1 cellular context compared by ENCODE assay signal in the genomic region with DNA sequence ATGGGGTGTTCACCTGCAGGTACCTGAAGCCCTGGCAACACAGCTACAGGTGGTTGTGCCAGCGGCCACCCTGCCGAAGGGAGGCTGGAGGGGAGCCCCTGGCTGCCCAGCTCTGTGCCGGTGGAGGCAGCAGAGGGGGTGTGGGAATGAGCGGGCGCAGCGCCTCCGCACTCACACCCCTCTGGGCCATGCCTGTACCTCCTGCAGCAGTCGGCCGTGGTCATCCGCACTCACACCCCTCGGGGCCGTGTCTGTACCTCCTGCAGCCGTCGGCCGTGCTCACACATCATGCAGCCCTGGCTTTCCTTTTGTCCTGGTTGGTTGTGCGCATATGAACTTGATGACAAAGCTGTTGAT.
TF ChIP-seq lines count a peak whose summit lies in the region.

No MANE protein-coding gene starts in this region.

TF ChIP-seq in K562, 482 proteins besides CTCF, POLR2A, EP300 and RAD21:
- TF ChIP-seq HNRNPUL1 (IDR thresholded peaks at IDR 0.05; ENCODE audit: low read length) (no peak), HDAC6 (IDR thresholded peaks at IDR 0.05; ENCODE audit: low read depth, low read length) (no peak), RBFOX2 (IDR thresholded peaks at IDR 0.05; ENCODE audit: low read depth, low read length) (peak; percentile 47; the same call in 1 of the 2 replicates), HNRNPLL (IDR thresholded peaks at IDR 0.05; ENCODE audit: low read depth, low read length, poor library complexity, severe bottlenecking) (no peak)
